9 cellular contexts compared by ENCODE assay signal in the genomic region with DNA sequence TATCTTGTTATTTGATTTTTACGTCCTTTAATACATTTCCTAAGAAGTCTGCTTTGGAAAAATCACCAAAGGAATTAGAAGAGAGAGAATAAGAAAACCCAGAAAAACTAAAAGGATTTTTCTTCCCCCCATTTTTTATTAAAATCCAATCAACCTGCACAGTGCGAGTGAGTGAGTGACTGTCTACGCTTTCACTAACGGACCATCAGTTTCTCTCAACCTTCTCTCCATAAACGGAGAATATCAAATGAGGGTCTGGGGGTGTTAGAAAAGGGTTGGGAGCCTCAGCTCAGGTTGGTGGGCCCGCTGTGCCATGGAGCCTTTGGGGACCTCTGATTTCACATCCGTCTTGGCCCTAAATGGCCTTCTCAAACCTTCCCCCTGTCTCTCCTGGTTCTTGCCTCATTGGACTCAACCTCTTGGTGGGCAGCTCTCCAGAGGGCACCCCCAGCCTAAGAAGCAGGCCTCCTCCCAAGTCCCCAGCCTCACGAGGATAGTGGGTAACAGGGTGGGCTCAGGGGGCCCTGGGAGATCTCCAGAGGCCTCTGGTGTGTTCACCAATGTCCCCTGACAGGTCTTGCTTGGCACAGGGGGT. TPM values are rescaled to one million over a fixed set of nuclear protein-coding genes. Genes with fewer than 3 reads are reported as not detected.
DNase-seq lines count a peak whose midpoint lies in the region; ATAC-seq and TF ChIP-seq lines count a peak whose summit lies in the region.
"Had no signal": no experiment of that assay in that cellular context is flagged by ENCODE, and none has a peak within 500 bp of the region (broad histone marks: within the 10 kb centered on the region; RNA-seq: fewer than 3 reads in every experiment).

No MANE protein-coding gene starts in this region.

- peak overlapping the region in 8 of 12 donors; percentile 15 to 87 (median 39) for H3K4me3 ChIP-seq in heart left ventricle
- H3K4me3 ChIP-seq in right cardiac atrium (ENCODE audit: low read length), result no peak overlapping the region
- peak overlapping the region; percentile 33 for H3K4me3 ChIP-seq in adipocyte (ENCODE audit: low read length)
- H3K4me3 ChIP-seq in mucosa of rectum (ENCODE audit: low read length in 2 of 2), result peak overlapping the region; percentile 8 to 9
- no peak overlapping the region for H3K4me3 ChIP-seq in aorta (ENCODE audit: low read length in 2 of 2)

- H3K9me3 ChIP-seq in heart left ventricle (no peaks in the 10 kb centered on the region), right cardiac atrium (ENCODE audit: control insufficient read depth, low read length) (no peaks in the 10 kb centered on the region), adipocyte (ENCODE audit: control insufficient read depth, low read length) (no peaks in the 10 kb centered on the region), mucosa of rectum (ENCODE audit: control insufficient read depth in 2 of 2, low read length in 2 of 2) (no peaks in the 10 kb centered on the region), aorta (ENCODE audit: control insufficient read depth, low read length) (no peaks in the 10 kb centered on the region)

- TF ChIP-seq POLR2A in heart left ventricle (IDR thresholded peaks at IDR 0.05), result no peak

- peak in 3 of 5 donors; percentile 11 to 19 (median 18) for DNase-seq in heart left ventricle
- DNase-seq in right cardiac atrium, result no peak
- DNase-seq in adipocyte (ENCODE audit: low read depth), result no peak
- DNase-seq in aorta, result peak; percentile 40 to 45
- no peak for DNase-seq in stimulated activated naive CD4-positive, alpha-beta T cell (lab: John Stamatoyannopoulos, UW)
- DNase-seq in DMS153 (lab: John Stamatoyannopoulos, UW), result no peak
- no peak for DNase-seq in foreskin keratinocyte
- DNase-seq: KG1 had no signal

- H3K4me1 ChIP-seq in heart left ventricle (peaks cover 0 to 20% (median 7%) of the 10 kb centered on the region in 12 donors), right cardiac atrium (ENCODE audit: control insufficient read depth, insufficient read depth, low read length) (peaks cover 3% of the 10 kb centered on the region), adipocyte (ENCODE audit: control insufficient read depth, insufficient read depth, low read length) (peaks cover 8% of the 10 kb centered on the region), mucosa of rectum (ENCODE audit: control insufficient read depth in 2 of 2, insufficient read depth in 2 of 2, low read length in 2 of 2) (peaks cover 4% of the 10 kb centered on the region in 2 donors), aorta (ENCODE audit: control insufficient read depth in 1 of 2, insufficient read depth in 2 of 2, low read length in 2 of 2) (no peaks in the 10 kb centered on the region), foreskin keratinocyte (no peaks in the 10 kb centered on the region)

- H3K27me3 ChIP-seq in heart left ventricle, result peaks cover 0 to 4% (median 0%) of the 10 kb centered on the region in 9 donors
- H3K27me3 ChIP-seq in right cardiac atrium (ENCODE audit: control insufficient read depth, insufficient read depth), result no peaks in the 10 kb centered on the region
- H3K27me3 ChIP-seq in adipocyte (replicated peaks; ENCODE audit: control insufficient read depth, insufficient read depth, low read length), result peaks cover 13% of the 10 kb centered on the region
- H3K27me3 ChIP-seq in mucosa of rectum (ENCODE audit: control insufficient read depth in 2 of 2, insufficient read depth in 2 of 2, low read length in 2 of 2), result peaks cover 6 to 10% of the 10 kb centered on the region in 2 donors
- H3K27me3 ChIP-seq in aorta (ENCODE audit: control insufficient read depth in 1 of 2, insufficient read depth in 2 of 2, low read length in 1 of 2), result no peaks in the 10 kb centered on the region
- H3K27me3 ChIP-seq in foreskin keratinocyte, result peaks cover 12% of the 10 kb centered on the region

- ATAC-seq in heart left ventricle, result no peak
- ATAC-seq in right cardiac atrium, result no peak
- ATAC-seq in aorta (ENCODE audit: low FRiP score), result no peak
- ATAC-seq in foreskin keratinocyte, result no peak

- H3K36me3 ChIP-seq in heart left ventricle (peaks cover 0 to 9% (median 0%) of the 10 kb centered on the region in 9 donors), adipocyte (ENCODE audit: control insufficient read depth, insufficient read depth, low read length, severe bottlenecking) (peaks cover 12% of the 10 kb centered on the region), mucosa of rectum (ENCODE audit: control insufficient read depth in 2 of 2, insufficient read depth in 2 of 2, low read length in 2 of 2) (no peaks in the 10 kb centered on the region), aorta (ENCODE audit: control insufficient read depth in 1 of 2, insufficient read depth in 2 of 2, low read length in 1 of 2) (no peaks in the 10 kb centered on the region)

- no peak overlapping the region for H3K9ac ChIP-seq in adipocyte (ENCODE audit: low read length)
- no peak overlapping the region for H3K9ac ChIP-seq in mucosa of rectum (ENCODE audit: low read depth in 1 of 2, low read length in 2 of 2)

- intact Hi-C loops in heart left ventricle (cut with DNase I) (no loop called here), right cardiac atrium (cut with DNase I) (no loop called here), aorta (cut with DNase I) (no loop called here)

- no peak for TF ChIP-seq CTCF in heart left ventricle (IDR thresholded peaks at IDR 0.05)
- TF ChIP-seq CTCF in foreskin keratinocyte (conservative IDR thresholded peaks at IDR 0.05), result no peak

- H3K27ac ChIP-seq in heart left ventricle, result no peak overlapping the region
- no peak overlapping the region for H3K27ac ChIP-seq in right cardiac atrium (ENCODE audit: low read length)
- no peak overlapping the region for H3K27ac ChIP-seq in mucosa of rectum (ENCODE audit: low read depth in 2 of 2, low read length in 2 of 2)
- H3K27ac ChIP-seq in aorta (ENCODE audit: low read depth in 1 of 2, low read length in 2 of 2), result no peak overlapping the region
- no peak overlapping the region for H3K27ac ChIP-seq in foreskin keratinocyte

- WGBS in heart left ventricle, 4 donors, result 77 to 87% (median 83%) methylated on average over 8 of the region's 8 CpGs
- WGBS in right cardiac atrium, result 76% methylated on average over 8 of the region's 8 CpGs
- 82 to 86% methylated on average over 8 of the region's 8 CpGs for WGBS in aorta, 2 donors

RNA-seq across cellular contexts. Expression of a gene that starts 0.8 kb away (rescaled TPM):
- total RNA-seq in heart left ventricle, result 10 to 100 TPM; 16.0 to 31.7 (median 18.7) TPM
- polyA plus RNA-seq in heart left ventricle, result 10 to 100 TPM in 1 of 2 donors, 1 to 10 TPM in 1; 8.2 to 15.8 TPM
- 10 to 100 TPM; 14.4 to 20.7 (median 14.8) TPM for total RNA-seq in right cardiac atrium
- 13.2 TPM for polyA plus RNA-seq in right cardiac atrium
- total RNA-seq in aorta, result 10 to 100 TPM; 21.6 to 27.2 TPM
- polyA plus RNA-seq in aorta, result 10 to 100 TPM in 1 of 2 donors, 1 to 10 TPM in 1; 3.9 to 20.9 TPM
- total RNA-seq in foreskin keratinocyte, result 11.4 and 12.9 TPM in 2 replicates
- polyA plus RNA-seq in foreskin keratinocyte, result 14.2 and 15.0 TPM in 2 replicates

RNA-seq across cellular contexts. Expression of a gene that starts 32.3 kb away (rescaled TPM):
- total RNA-seq in heart left ventricle (1 to 10 TPM in 1 of 9 donors, under 1 TPM in 3, not detected in 5; 0.23 to 2.3 (median 0.41) TPM), right cardiac atrium (not detected), aorta (under 1 TPM in 1 of 2 donors, not detected in 1; 0.63 TPM), foreskin keratinocyte (not detected in 2 replicates)
- polyA plus RNA-seq in heart left ventricle (under 1 TPM; 0.11 to 0.35 TPM), right cardiac atrium (0.70 TPM), aorta (not detected), foreskin keratinocyte (not detected in 2 replicates)

Comparison
In these comparisons a context has a peak if more than half of its experiments do, and no peak if none do; other contexts are left out.
1. DNase-seq: peak in heart left ventricle (3 of 5) and aorta (2 of 2); none in right cardiac atrium (0 of 3), adipocyte (single experiment), stimulated activated naive CD4-positive, alpha-beta T cell (0 of 6), DMS153 (single experiment) and foreskin keratinocyte (0 of 2).
2. H3K4me3 ChIP-seq: peak in heart left ventricle (8 of 12), adipocyte (single experiment) and mucosa of rectum (2 of 2); none in right cardiac atrium (single experiment) and aorta (0 of 2).